25 cellular contexts compared by ENCODE assay signal in genomic region chr21:35586305-35586704, GRCh38.
DNase-seq lines count a peak whose midpoint lies in the region; ATAC-seq, FAIRE-seq and TF ChIP-seq lines count a peak whose summit lies in the region.
"Had no signal": no experiment of that assay in that cellular context is flagged by ENCODE, and none has a peak within 500 bp of the region (broad histone marks: within the 10 kb centered on the region; RNA-seq: fewer than 3 reads in every experiment).

No MANE protein-coding gene starts in this region.

- H3K4me1 ChIP-seq in HCT116 (ENCODE audit: control insufficient read depth in 1 of 2, insufficient read depth in 2 of 2, low read length in 2 of 2) (peaks cover 14% of the 10 kb centered on the region in 2 experiments; a peak in 3 of 4 replicates), endothelial cell of umbilical vein (ENCODE audit: control insufficient read depth, extremely low read depth, insufficient read depth, low read length) (no peaks in the 10 kb centered on the region)

- H3K9me2 ChIP-seq in HCT116 (ENCODE audit: insufficient read depth), result no peaks in the 10 kb centered on the region

- peak overlapping the region; percentile 71 for H2AFZ ChIP-seq in HCT116 (ENCODE audit: low read depth, low read length, poor library complexity, severe bottlenecking)
- H2AFZ ChIP-seq in endothelial cell of umbilical vein (ENCODE audit: low read depth, low read length), result no peak overlapping the region

- no peak for TF ChIP-seq RAD21 in HCT116 (IDR thresholded peaks at IDR 0.05; ENCODE audit: low read depth)

- no peak for ATAC-seq in HCT116
- no peak for ATAC-seq in stimulated activated effector memory CD8-positive, alpha-beta T cell treated with anti-CD3 and anti-CD28 coated beads, Interleukin-12 subunit alpha, Interleukin-12 subunit beta, amount 100 ng/mL, for 72 hours
- ATAC-seq: Panc1 had no signal

- POLR2A ChIA-PET in HCT116 (lab: Charles Lee), result no interaction called here
- POLR2A ChIA-PET in endothelial cell of umbilical vein (lab: Charles Lee), result no interaction called here

- FAIRE-seq in endothelial cell of umbilical vein (lab: Jason Lieb, UNC), result no peak
- FAIRE-seq: GM12892, GM19239, H54, HTR-8/SVneo had no signal

- no peak overlapping the region for H3K4me3 Mint-ChIP-seq in progenitor cell of endocrine pancreas (ENCODE audit: low read depth)
- H3K4me3 Mint-ChIP-seq in stimulated activated effector memory CD8-positive, alpha-beta T cell treated with anti-CD3 and anti-CD28 coated beads, Interleukin-12 subunit alpha, Interleukin-12 subunit beta, amount 100 ng/mL, for 72 hours, result no peak overlapping the region
- H3K4me3 Mint-ChIP-seq: CD4-positive, CD25-positive, alpha-beta regulatory T cell; IgD-negative memory B cell had no signal

- no peaks in the 10 kb centered on the region for H4K20me1 ChIP-seq in HCT116 (ENCODE audit: insufficient read depth)
- H4K20me1 ChIP-seq in endothelial cell of umbilical vein (replicated peaks; ENCODE audit: control insufficient read depth, extremely low read depth, insufficient read depth, low read length), result no peaks in the 10 kb centered on the region

- intact Hi-C loops in HCT116 (cut with micrococcal nuclease) (no loop called here), endothelial cell of umbilical vein (cut with micrococcal nuclease) (no loop called here)

- TF ChIP-seq CTCF in HCT116 (IDR thresholded peaks at IDR 0.05 in 2 of 3, conservative IDR thresholded peaks at IDR 0.05 in 1 of 3; ENCODE audit: borderline replicate concordance in 1 of 3, insufficient read depth in 1 of 3, low read depth in 2 of 3, low read length in 2 of 3) (no peak), endothelial cell of umbilical vein (IDR thresholded peaks at IDR 0.05; ENCODE audit: extremely low read depth in 1 of 2, insufficient read depth in 1 of 2, low read depth in 1 of 2, low read length in 2 of 2) (no peak), progenitor cell of endocrine pancreas (IDR thresholded peaks at IDR 0.05; ENCODE audit: unreplicated experiment) (no peak)

- H3K27ac ChIP-seq in HCT116 (ENCODE audit: low read depth, low read length), result peak overlapping the region; percentile 2; the same call in 1 of the 2 replicates
- no peak overlapping the region for H3K27ac ChIP-seq in endothelial cell of umbilical vein (ENCODE audit: insufficient read depth, low read depth, low read length)
- H3K27ac ChIP-seq: RWPE1, SK-N-MC had no signal

- CTCF ChIA-PET in HCT116 (lab: Charles Lee), result no interaction called here
- CTCF ChIA-PET in endothelial cell of umbilical vein (lab: Charles Lee), result no interaction called here

- H3K4me2 ChIP-seq in HCT116 (ENCODE audit: low read length), result 0 out of 2 replicates have a peak overlapping the region, but pooled peaks have one; percentile 20
- H3K4me2 ChIP-seq in endothelial cell of umbilical vein (ENCODE audit: insufficient read depth, low read length), result no peak overlapping the region

- DNase-seq in HCT116 (ENCODE audit: low read depth, low spot score) (no peak), NCI-H146 treated with DMSO at 0.1 percent for 48 hours (lab: John Stamatoyannopoulos, UW; ENCODE audit: unreplicated experiment) (peak; percentile 4), endothelial cell of umbilical vein (ENCODE audit: low read depth, low spot score) (peak; percentile 1), progenitor cell of endocrine pancreas (ENCODE audit: low spot score, unreplicated experiment) (no peak), NCI-H1417 treated with DMSO at 0.1 percent for 48 hours (lab: John Stamatoyannopoulos, UW) (no peak), NCI-H82 (lab: John Stamatoyannopoulos, UW) (no peak)
- no peak for DNase-seq in stimulated activated effector memory CD8-positive, alpha-beta T cell treated with anti-CD3 and anti-CD28 coated beads, Interleukin-12 subunit alpha, Interleukin-12 subunit beta, amount 100 ng/mL, for 72 hours (ENCODE audit: low spot score in 2 of 2)
- DNase-seq: CD4-positive, CD25-positive, alpha-beta regulatory T cell; DMS153; DND-41; NCI-H1048; NCI-H187 treated with DMSO at 0.1 percent for 48 hours; NCI-H2107; NCI-H446; NCI-H524 treated with DMSO at 0.1 percent for 48 hours; SIG-M5; SW 1271 had no signal

- RAD21 ChIA-PET in HCT116 (lab: Charles Lee; ENCODE audit: low non-redundant PET in 1 of 2, low total read pairs in 2 of 2, uncharacterized antibody in 2 of 2, unreplicated experiment in 2 of 2), result no interaction called here

- peaks cover 22% of the 10 kb centered on the region for H3K27me3 Mint-ChIP-seq in progenitor cell of endocrine pancreas

- H3K9me3 ChIP-seq in HCT116 (ENCODE audit: control insufficient read depth in 1 of 2, insufficient read depth in 1 of 2, low read depth in 1 of 2, low read length in 2 of 2) (no peaks in the 10 kb centered on the region), endothelial cell of umbilical vein (replicated peaks; ENCODE audit: control insufficient read depth, insufficient read depth, low read length) (no peaks in the 10 kb centered on the region)

- no peaks in the 10 kb centered on the region for H3K79me2 ChIP-seq in HCT116 (ENCODE audit: insufficient read depth, low read length)
- H3K79me2 ChIP-seq in endothelial cell of umbilical vein (ENCODE audit: control insufficient read depth, insufficient read depth, low read length), result no peaks in the 10 kb centered on the region

- H3K4me1 Mint-ChIP-seq in progenitor cell of endocrine pancreas (ENCODE audit: low read depth), result peaks cover 11% of the 10 kb centered on the region
- H3K4me1 Mint-ChIP-seq in stimulated activated effector memory CD8-positive, alpha-beta T cell treated with anti-CD3 and anti-CD28 coated beads, Interleukin-12 subunit alpha, Interleukin-12 subunit beta, amount 100 ng/mL, for 72 hours, result peaks cover 7% of the 10 kb centered on the region

- H3K27me3 ChIP-seq in HCT116 (ENCODE audit: insufficient read depth, low read length), result no peaks in the 10 kb centered on the region
- peaks cover 9 to 20% of the 10 kb centered on the region in 2 experiments for H3K27me3 ChIP-seq in endothelial cell of umbilical vein (ENCODE audit: control insufficient read depth in 2 of 2, insufficient read depth in 2 of 2, low read length in 2 of 2)

- no peaks in the 10 kb centered on the region for H3K9me1 ChIP-seq in endothelial cell of umbilical vein (replicated peaks; ENCODE audit: control insufficient read depth, extremely low read depth, insufficient read depth, low read length)

- no peak overlapping the region for H3K4me3 ChIP-seq in HCT116 (replicated peaks in 1 of 2; ENCODE audit: low read depth in 1 of 2, low read length in 2 of 2)
- H3K4me3 ChIP-seq in endothelial cell of umbilical vein (replicated peaks in 1 of 3; ENCODE audit: insufficient read depth in 1 of 3, low read depth in 1 of 3, low read length in 3 of 3), result no peak overlapping the region
- H3K4me3 ChIP-seq: SK-N-MC had no signal

- no peaks in the 10 kb centered on the region for H3K36me3 Mint-ChIP-seq in progenitor cell of endocrine pancreas (ENCODE audit: insufficient read depth)
- no peaks in the 10 kb centered on the region for H3K36me3 Mint-ChIP-seq in stimulated activated effector memory CD8-positive, alpha-beta T cell treated with anti-CD3 and anti-CD28 coated beads, Interleukin-12 subunit alpha, Interleukin-12 subunit beta, amount 100 ng/mL, for 72 hours
- H3K36me3 Mint-ChIP-seq: IgD-negative memory B cell had no signal

- H3K9me3 Mint-ChIP-seq in progenitor cell of endocrine pancreas (ENCODE audit: low read depth), result no peaks in the 10 kb centered on the region
- no peaks in the 10 kb centered on the region for H3K9me3 Mint-ChIP-seq in stimulated activated effector memory CD8-positive, alpha-beta T cell treated with anti-CD3 and anti-CD28 coated beads, Interleukin-12 subunit alpha, Interleukin-12 subunit beta, amount 100 ng/mL, for 72 hours
- H3K9me3 Mint-ChIP-seq: IgD-negative memory B cell had no signal

- H3K9ac ChIP-seq in HCT116 (ENCODE audit: low read length) (no peak overlapping the region), endothelial cell of umbilical vein (replicated peaks; ENCODE audit: extremely low read depth, insufficient read depth, low read length) (no peak overlapping the region)

- dilution Hi-C loops in endothelial cell of umbilical vein (cut with MboI; ENCODE audit: extremely low pct_ligation_motif_present, low sequenced_read_pairs), result no loop called here

- TF ChIP-seq POLR2A in HCT116 (IDR thresholded peaks at IDR 0.05; ENCODE audit: borderline replicate concordance, extremely low read depth, insufficient read depth, insufficient read length) (no peak), endothelial cell of umbilical vein (IDR thresholded peaks at IDR 0.05; ENCODE audit: low read depth, low read length) (no peak)

- no peaks in the 10 kb centered on the region for H3K36me3 ChIP-seq in HCT116 (ENCODE audit: control insufficient read depth in 1 of 2, insufficient read depth in 2 of 2, low read length in 2 of 2)
- no peaks in the 10 kb centered on the region for H3K36me3 ChIP-seq in endothelial cell of umbilical vein (ENCODE audit: control insufficient read depth in 2 of 2, extremely low read depth in 1 of 2, insufficient read depth in 2 of 2, low read length in 2 of 2)

- BruUV-seq in HCT116 (replicated peaks; lab: Mats Ljungman, UMichigan) (no TSS peak), endothelial cell of umbilical vein (replicated peaks; lab: Mats Ljungman, UMichigan) (no TSS peak)

- H3K27ac Mint-ChIP-seq in progenitor cell of endocrine pancreas, result peak overlapping the region; percentile 34
- H3K27ac Mint-ChIP-seq in stimulated activated effector memory CD8-positive, alpha-beta T cell treated with anti-CD3 and anti-CD28 coated beads, Interleukin-12 subunit alpha, Interleukin-12 subunit beta, amount 100 ng/mL, for 72 hours, result no peak overlapping the region
- H3K27ac Mint-ChIP-seq: CD4-positive, CD25-positive, alpha-beta regulatory T cell; IgD-negative memory B cell had no signal

TF ChIP-seq in HCT116, 20 proteins besides CTCF, POLR2A, EP300 and RAD21 (continues in another document):
- TF ChIP-seq EGR1 (IDR thresholded peaks at IDR 0.05; ENCODE audit: low read depth) (no peak), ATF3 (IDR thresholded peaks at IDR 0.05) (no peak), TCF7L2 (IDR thresholded peaks at IDR 0.05; ENCODE audit: borderline replicate concordance, extremely low read depth, insufficient read depth, insufficient read length) (no peak), JUND (IDR thresholded peaks at IDR 0.05) (no peak)

TF ChIP-seq in endothelial cell of umbilical vein, 7 proteins besides CTCF, POLR2A, EP300 and RAD21 (continues in another document):
- no peak for TF ChIP-seq EZH2 (IDR thresholded peaks at IDR 0.05; ENCODE audit: borderline replicate concordance, low read depth, low read length, severe bottlenecking)
- no peak for TF ChIP-seq FOS (IDR thresholded peaks at IDR 0.05; ENCODE audit: borderline replicate concordance, insufficient read depth, low read length)
- no peak for TF ChIP-seq POLR2AphosphoS5 (IDR thresholded peaks at IDR 0.05; ENCODE audit: insufficient read depth, low read depth, low read length)
- TF ChIP-seq MYC (IDR thresholded peaks at IDR 0.05; ENCODE audit: low read depth, low read length), result no peak
- TF ChIP-seq GATA2 (IDR thresholded peaks at IDR 0.05; ENCODE audit: insufficient read depth, insufficient read length, low read depth, low read length), result no peak
- TF ChIP-seq JUN (IDR thresholded peaks at IDR 0.05; ENCODE audit: borderline replicate concordance, insufficient read depth, insufficient read length, low read depth), result no peak

Comparison
In these comparisons a context has a peak if more than half of its experiments do, and no peak if none do; other contexts are left out.
1. DNase-seq: peak in NCI-H146 treated with DMSO at 0.1 percent for 48 hours (single experiment) and endothelial cell of umbilical vein (single experiment); none in HCT116 (single experiment), progenitor cell of endocrine pancreas (single experiment), stimulated activated effector memory CD8-positive, alpha-beta T cell treated with anti-CD3 and anti-CD28 coated beads, Interleukin-12 subunit alpha, Interleukin-12 subunit beta, amount 100 ng/mL, for 72 hours (0 of 2), NCI-H1417 treated with DMSO at 0.1 percent for 48 hours (single experiment) and NCI-H82 (single experiment).